ENCODE assay signal across 12 cellular contexts in genomic region chr20:58897493-58897892, GRCh38. TPM values are rescaled to one million over a fixed set of nuclear protein-coding genes. Genes with fewer than 3 reads are reported as not detected.
DNase-seq lines count a peak whose midpoint lies in the region; ATAC-seq and TF ChIP-seq lines count a peak whose summit lies in the region.
"Had no signal": no experiment of that assay in that cellular context is flagged by ENCODE, and none has a peak within 500 bp of the region (broad histone marks: within the 10 kb centered on the region; RNA-seq: fewer than 3 reads in every experiment).

No MANE protein-coding gene starts in this region.

- intact Hi-C loops in CD4-positive, alpha-beta T cell (cut with DNase I, micrococcal nuclease): loop anchor here in 1 of 2 experiments (10.0 kb wide), 1 partner anchor 593 kb away; the partner anchor contains the start of gene RAB22A

- no peak overlapping the region for H3K4me3 ChIP-seq in Karpas-422 (ENCODE audit: low read length)
- no peak overlapping the region for H3K4me3 ChIP-seq in coronary artery

- H3K36me3 ChIP-seq in Karpas-422 (ENCODE audit: insufficient read depth, low read length): peaks cover 63% of the 10 kb centered on the region

- no peaks in the 10 kb centered on the region for H3K9me3 Mint-ChIP-seq in CD4-positive, alpha-beta T cell
- H3K9me3 Mint-ChIP-seq in neural crest cell: no peaks in the 10 kb centered on the region

- H3K79me2 ChIP-seq in Karpas-422 (ENCODE audit: low read length): peaks cover 95% of the 10 kb centered on the region

- no peak for ATAC-seq in CD4-positive, alpha-beta T cell (ENCODE audit: poor library complexity)
- ATAC-seq in HG02884 (IDR thresholded peaks at IDR 0.05; ENCODE audit: unreplicated experiment) (no peak), HG03135 (IDR thresholded peaks at IDR 0.05; ENCODE audit: unreplicated experiment) (no peak)

- H3K27me3 Mint-ChIP-seq in CD4-positive, alpha-beta T cell: no peaks in the 10 kb centered on the region
- peaks cover 6% of the 10 kb centered on the region for H3K27me3 Mint-ChIP-seq in neural crest cell (ENCODE audit: low read depth)

- H2AFZ ChIP-seq in Karpas-422 (ENCODE audit: low read length): no peak overlapping the region

- TF ChIP-seq CTCF in CD4-positive, alpha-beta T cell (IDR thresholded peaks at IDR 0.05): no peak
- TF ChIP-seq CTCF in coronary artery (IDR thresholded peaks at IDR 0.05) (no peak), neural crest cell (conservative IDR thresholded peaks at IDR 0.05) (no peak)

- H3K36me3 Mint-ChIP-seq in CD4-positive, alpha-beta T cell (ENCODE audit: low read depth): peaks cover 97% of the 10 kb centered on the region
- peaks cover 15% of the 10 kb centered on the region for H3K36me3 Mint-ChIP-seq in neural crest cell (ENCODE audit: low read depth)

- H3K27ac ChIP-seq in CD4-positive, alpha-beta T cell (ENCODE audit: low read depth, low read length): no peak overlapping the region
- no peak overlapping the region for H3K27ac ChIP-seq in Karpas-422 (ENCODE audit: low read length)
- H3K27ac ChIP-seq in coronary artery: peak overlapping the region; percentile 4 to 41

- DNase-seq in CD4-positive, alpha-beta T cell: no peak
- DNase-seq in Karpas-422 (peak; percentile 40), coronary artery (ENCODE audit: low spot score) (no peak), neural crest cell (ENCODE audit: low read depth, low spot score) (no peak), EL (no peak), DMS53 (lab: John Stamatoyannopoulos, UW) (no peak)
- DNase-seq: caudate nucleus, NCI-H2029 treated with DMSO at 0.1 percent for 48 hours, T-helper 2 cell had no signal

- peaks cover 95% of the 10 kb centered on the region for H3K4me1 Mint-ChIP-seq in CD4-positive, alpha-beta T cell (ENCODE audit: low read depth)
- peaks cover 92% of the 10 kb centered on the region for H3K4me1 Mint-ChIP-seq in neural crest cell

- H3K27me3 ChIP-seq in CD4-positive, alpha-beta T cell (ENCODE audit: control insufficient read depth, insufficient read depth, low read length): no peaks in the 10 kb centered on the region
- H3K27me3 ChIP-seq in Karpas-422 (ENCODE audit: low read length): no peaks in the 10 kb centered on the region

- H3K4me1 ChIP-seq in Karpas-422 (ENCODE audit: low read length): peaks cover 42% of the 10 kb centered on the region

- no peak overlapping the region for H3K9ac ChIP-seq in Karpas-422 (ENCODE audit: low read length)

- POLR2A ChIA-PET in CD4-positive, alpha-beta T cell (lab: Charles Lee): interaction anchor here (0.7 to 1.2 kb wide), 5 partner anchors 9 to 325 kb away, joined by 3 to 4 read pairs (median 3); no protein-coding TSS in a partner anchor

- no peaks in the 10 kb centered on the region for H3K9me2 ChIP-seq in Karpas-422 (replicated peaks; ENCODE audit: insufficient read depth, low read length)

- H3K9me3 ChIP-seq in CD4-positive, alpha-beta T cell (ENCODE audit: control insufficient read depth, low read length): no peaks in the 10 kb centered on the region
- H3K9me3 ChIP-seq in Karpas-422 (ENCODE audit: low read length): no peaks in the 10 kb centered on the region
- H3K9me3 ChIP-seq: Caco-2 had no signal

- CTCF ChIA-PET in CD4-positive, alpha-beta T cell (lab: Charles Lee): interaction anchor here (1.0 kb wide), 2 partner anchors 9 to 10 kb away, joined by 3 to 4 read pairs; no protein-coding TSS in a partner anchor

- no peak overlapping the region for H3K4me2 ChIP-seq in Karpas-422 (ENCODE audit: low read depth, low read length, poor library complexity, severe bottlenecking)

- peak overlapping the region; percentile 68 for H3K4me3 Mint-ChIP-seq in CD4-positive, alpha-beta T cell
- H3K4me3 Mint-ChIP-seq in neural crest cell: peak overlapping the region; percentile 56

- H3K27ac Mint-ChIP-seq in CD4-positive, alpha-beta T cell: peak overlapping the region; percentile 99
- H3K27ac Mint-ChIP-seq in neural crest cell (ENCODE audit: unreplicated experiment): no peak overlapping the region

- H4K20me1 ChIP-seq in Karpas-422 (ENCODE audit: insufficient read depth, low read depth, low read length): peaks cover 39% of the 10 kb centered on the region

RNA-seq across cellular contexts. Expression of gene GNAS, which starts 45.0 kb away (rescaled TPM):
- total RNA-seq in CD4-positive, alpha-beta T cell: 1,000 to 10,000 TPM; 1,245 to 1,317 TPM
- total RNA-seq in Karpas-422 (2014; rRNA removed; shearing (Covaris generic); ENCODE audit: low replicate concordance): 600 and 624 TPM in 2 replicates
- total RNA-seq in neural crest cell: 1,339 and 1,425 TPM in 2 replicates

RNA-seq across cellular contexts. Expression of gene GNAS-AS1, which starts 46.8 kb away (rescaled TPM):
- not detected for total RNA-seq in CD4-positive, alpha-beta T cell
- total RNA-seq in Karpas-422 (2014; rRNA removed; shearing (Covaris generic); ENCODE audit: low replicate concordance): 4.0 and 6.3 TPM in 2 replicates
- 3.8 and 6.3 TPM in 2 replicates for total RNA-seq in neural crest cell

Comparison
In these comparisons a context has a peak if more than half of its experiments do, and no peak if none do; other contexts are left out.
1. H3K27ac ChIP-seq: peak in coronary artery (2 of 2); none in CD4-positive, alpha-beta T cell (single experiment) and Karpas-422 (single experiment).